ENCODE assay signal across 1 cellular context in genomic region chr1:21704055-21704660, GRCh38.
TF ChIP-seq lines count a peak whose summit lies in the region.

No MANE protein-coding gene starts in this region.

TF ChIP-seq in GM12878, 131 proteins besides CTCF, POLR2A, EP300 and RAD21 (continued from another document):
- TF ChIP-seq RELB (IDR thresholded peaks at IDR 0.05; ENCODE audit: low read depth): no peak
- TF ChIP-seq E2F4 (IDR thresholded peaks at IDR 0.05; ENCODE audit: low read depth, low read length): no peak
- no peak for TF ChIP-seq ZNF274 (IDR thresholded peaks at IDR 0.05; ENCODE audit: insufficient read depth, insufficient read length)
